In genomic region chr15:82909080-82909815, GRCh38 we compare ENCODE assay signal across 19 cellular contexts. TPM values are rescaled to one million over a fixed set of nuclear protein-coding genes. Genes with fewer than 3 reads are reported as not detected.
DNase-seq lines count a peak whose midpoint lies in the region; ATAC-seq, FAIRE-seq and TF ChIP-seq lines count a peak whose summit lies in the region.
"Had no signal": no experiment of that assay in that cellular context is flagged by ENCODE, and none has a peak within 500 bp of the region (broad histone marks: within the 10 kb centered on the region; RNA-seq: fewer than 3 reads in every experiment).

No MANE protein-coding gene starts in this region.

- no peak for ATAC-seq in K562
- peak; percentile 67 to 72 for ATAC-seq in stimulated activated naive B cell treated with anti-CD40 and anti-IgM and Interleukin-4, amounts not matched to agents 10 μg/mL and 1 μg/mL and 100 μg/mL, for 72 hours (replicated peaks)
- no peak for ATAC-seq in left cardiac atrium
- ATAC-seq: GM23338 had no signal

- no peaks in the 10 kb centered on the region for H4K20me1 ChIP-seq in K562 (replicated peaks; ENCODE audit: control insufficient read depth, insufficient read depth, low read length)

- H3K36me3 ChIP-seq in K562 (ENCODE audit: control insufficient read depth, insufficient read depth, low read length): no peaks in the 10 kb centered on the region

- H3K9me3 ChIP-seq in K562 (replicated peaks; ENCODE audit: control insufficient read depth, insufficient read depth, low read depth, low read length): no peaks in the 10 kb centered on the region
- H3K9me3 ChIP-seq: Caco-2 had no signal

- H3K4me3 Mint-ChIP-seq in stimulated activated naive B cell treated with anti-CD40 and anti-IgM and Interleukin-4, amounts not matched to agents 10 μg/mL and 1 μg/mL and 100 μg/mL, for 72 hours: no peak overlapping the region
- H3K4me3 Mint-ChIP-seq: CD14-positive monocyte; CD8-positive, alpha-beta memory T cell; GM23338; H9 had no signal

- H3K4me1 ChIP-seq in K562 (replicated peaks in 1 of 2; ENCODE audit: control insufficient read depth in 2 of 2, insufficient read depth in 2 of 2, low read length in 2 of 2): no peaks in the 10 kb centered on the region
- H3K4me1 ChIP-seq: Caco-2 had no signal

- intact Hi-C loops in K562 (cut with micrococcal nuclease): no loop called here
- intact Hi-C loops in left cardiac atrium (cut with DNase I): no loop called here

- H3K27me3 ChIP-seq in K562 (ENCODE audit: control insufficient read depth in 2 of 2, insufficient read depth in 2 of 2, low read length in 2 of 2): peaks cover 16 to 22% of the 10 kb centered on the region in 2 experiments

- H3K79me2 ChIP-seq in K562 (ENCODE audit: control insufficient read depth, insufficient read depth, low read length): no peaks in the 10 kb centered on the region

- peaks cover 11 to 49% of the 10 kb centered on the region in 2 donors for H3K4me1 Mint-ChIP-seq in stimulated activated naive B cell treated with anti-CD40 and anti-IgM and Interleukin-4, amounts not matched to agents 10 μg/mL and 1 μg/mL and 100 μg/mL, for 72 hours
- H3K4me1 Mint-ChIP-seq: CD8-positive, alpha-beta memory T cell had no signal

- POLR2A ChIA-PET in K562 (lab: Yijun Ruan, JAX): no interaction called here

- H3K9me3 Mint-ChIP-seq in stimulated activated naive B cell treated with anti-CD40 and anti-IgM and Interleukin-4, amounts not matched to agents 10 μg/mL and 1 μg/mL and 100 μg/mL, for 72 hours: peaks cover 22 to 23% of the 10 kb centered on the region in 2 donors

- WGBS in K562 (ENCODE audit: insufficient coverage, low coverage, missing lambda C conversion rate): under 1% methylated on average over 6 of the region's 6 CpGs

- H3K4me3 ChIP-seq in K562: no peak overlapping the region
- H3K4me3 ChIP-seq: GM23338 had no signal

- H3K27ac Mint-ChIP-seq in stimulated activated naive B cell treated with anti-CD40 and anti-IgM and Interleukin-4, amounts not matched to agents 10 μg/mL and 1 μg/mL and 100 μg/mL, for 72 hours: peak overlapping the region; percentile 88
- H3K27ac Mint-ChIP-seq: GM23338, H9 had no signal

- H3K36me3 Mint-ChIP-seq in stimulated activated naive B cell treated with anti-CD40 and anti-IgM and Interleukin-4, amounts not matched to agents 10 μg/mL and 1 μg/mL and 100 μg/mL, for 72 hours: peaks cover 56 to 64% of the 10 kb centered on the region in 2 donors

- TF ChIP-seq EP300 in K562 (IDR thresholded peaks at IDR 0.05; ENCODE audit: low read length): no peak

- no peak overlapping the region for H3K4me2 ChIP-seq in K562 (ENCODE audit: insufficient read depth, low read length)
- H3K4me2 ChIP-seq: GM23338 had no signal

- no peak for TF ChIP-seq POLR2A in K562 (conservative IDR thresholded peaks at IDR 0.05)

- in situ Hi-C loops in K562 (cut with MboI): no loop called here

- H3K9ac ChIP-seq in K562 (ENCODE audit: insufficient read depth in 1 of 2, low read depth in 2 of 2, low read length in 2 of 2): no peak overlapping the region

- no peak for TF ChIP-seq RAD21 in K562 (CRISPR knock-in tag; conservative IDR thresholded peaks at IDR 0.05 in 1 of 2, IDR thresholded peaks at IDR 0.05 in 1 of 2)

- H3K27ac ChIP-seq in K562 (ENCODE audit: extremely low read depth, low read depth, low read length) (no peak overlapping the region), substantia nigra (ENCODE audit: low read depth, low read length, poor library complexity, severe bottlenecking) (no peak overlapping the region)
- H3K27ac ChIP-seq: 22Rv1 had no signal

- H3K9me1 ChIP-seq in K562 (ENCODE audit: control insufficient read depth, insufficient read depth, low read length): no peaks in the 10 kb centered on the region

- CTCF ChIA-PET in K562 (lab: Yijun Ruan, JAX; ENCODE audit: low intra/inter-chr PET ratio): no interaction called here

- FAIRE-seq in K562 (lab: Jason Lieb, UNC): no peak
- FAIRE-seq: G401.6, GM12892 had no signal

- no peak for TF ChIP-seq CTCF in K562 (IDR thresholded peaks at IDR 0.05 in 2 of 3, conservative IDR thresholded peaks at IDR 0.05 in 1 of 3; ENCODE audit: insufficient read depth in 2 of 3, low read depth in 1 of 3, low read length in 3 of 3)

- peak; percentile 16 for DNase-seq in DMS53 (lab: John Stamatoyannopoulos, UW)
- DNase-seq in DMS53 treated with DMSO at 0.1 percent for 48 hours (lab: John Stamatoyannopoulos, UW; ENCODE audit: unreplicated experiment): no peak
- peak; percentile 20 for DNase-seq in HT1080 (ENCODE audit: low read depth)
- no peak for DNase-seq in K562 (ENCODE audit: extremely low read depth in 1 of 4, low spot score in 3 of 4)
- DNase-seq in stimulated activated naive B cell treated with anti-CD40 and anti-IgM and Interleukin-4, amounts not matched to agents 10 μg/mL and 1 μg/mL and 100 μg/mL, for 72 hours: no peak
- no peak for DNase-seq in left cardiac atrium
- DNase-seq in substantia nigra (lab: John Stamatoyannopoulos, UW): no peak
- no peak for DNase-seq in NK-92 (lab: John Stamatoyannopoulos, UW; ENCODE audit: unreplicated experiment)
- DNase-seq: Caco-2; CD8-positive, alpha-beta memory T cell; DMS79 treated with DMSO at 0.1 percent for 48 hours; EL; H9; IMR-90 had no signal

- no peak overlapping the region for H2AFZ ChIP-seq in K562 (ENCODE audit: low read depth, low read length)
- H2AFZ ChIP-seq: GM23338 had no signal

- no TSS peak for BruUV-seq in K562 (replicated peaks; lab: Mats Ljungman, UMichigan)

- H3K27me3 Mint-ChIP-seq in stimulated activated naive B cell treated with anti-CD40 and anti-IgM and Interleukin-4, amounts not matched to agents 10 μg/mL and 1 μg/mL and 100 μg/mL, for 72 hours: peaks cover 0 to 7% of the 10 kb centered on the region in 2 donors

TF ChIP-seq in K562, 482 proteins besides CTCF, POLR2A, EP300 and RAD21:
- no peak for TF ChIP-seq TARDBP (IDR thresholded peaks at IDR 0.05)
- peak; percentile 69 for TF ChIP-seq ZNF280A (IDR thresholded peaks at IDR 0.05; ENCODE audit: low read depth, partially characterized antibody)
- TF ChIP-seq ZBTB8A (IDR thresholded peaks at IDR 0.05; ENCODE audit: partially characterized antibody): no peak
- TF ChIP-seq NR4A1 (CRISPR knock-in tag; IDR thresholded peaks at IDR 0.05): no peak
- TF ChIP-seq NR4A1 (tag; IDR thresholded peaks at IDR 0.05): no peak
- TF ChIP-seq LEF1 (IDR thresholded peaks at IDR 0.05): no peak
- TF ChIP-seq HOXB6 (CRISPR knock-in tag; IDR thresholded peaks at IDR 0.05; ENCODE audit: borderline replicate concordance): no peak
- no peak for TF ChIP-seq RFX7 (CRISPR knock-in tag; IDR thresholded peaks at IDR 0.05)
- no peak for TF ChIP-seq PHF20 (IDR thresholded peaks at IDR 0.05; ENCODE audit: partially characterized antibody)
- TF ChIP-seq TRIM28 (IDR thresholded peaks at IDR 0.05): peak; percentile 46; the same call in 1 of the 2 replicates
- TF ChIP-seq ZNF561 (CRISPR knock-in tag; conservative IDR thresholded peaks at IDR 0.05): 0 out of 2 replicates have a peak, but pooled peaks have one; percentile 71
- TF ChIP-seq POLR2AphosphoS2 (IDR thresholded peaks at IDR 0.05; ENCODE audit: low read length): no peak
- TF ChIP-seq ZFX (CRISPR knock-in tag; IDR thresholded peaks at IDR 0.05): no peak
- TF ChIP-seq CBX3 (IDR thresholded peaks at IDR 0.05; ENCODE audit: borderline replicate concordance in 1 of 2, low read length in 2 of 2): peak in 1 of 2 experiments; percentile 89; a peak in 2 of 3 replicates
- 0 out of 4 replicates have a peak, but pooled peaks of 1 of the 2 experiments have one; percentile 28 for TF ChIP-seq TRIM24 (IDR thresholded peaks at IDR 0.05)
- no peak for TF ChIP-seq SMARCC2 (IDR thresholded peaks at IDR 0.05; ENCODE audit: low read depth)

RNA-seq across cellular contexts. Expression of gene HOMER2, which starts 43.3 kb away (rescaled TPM):
- 27.1 and 28.6 TPM in 2 replicates for total RNA-seq in HT1080 (2014; rRNA removed; shearing (Covaris generic))
- polyA plus RNA-seq in HT1080 (2015; cell fraction: cytosol; rRNA removed): 10.7 and 12.2 TPM in 2 replicates
- 6.9 and 7.1 TPM in 2 replicates for polyA plus RNA-seq in HT1080 (2015; cell fraction: nucleus; rRNA removed)
- total RNA-seq in K562 (2011; cell fraction: chromatin; rRNA removed; ENCODE audit: low replicate concordance): 1.4 and 2.3 TPM in 2 replicates
- total RNA-seq in K562 (2011; cell fraction: nucleolus; rRNA removed): 1.4 and 1.8 TPM in 2 replicates
- total RNA-seq in K562 (2011; cell fraction: nucleoplasm; rRNA removed): 2.2 and 2.9 TPM in 2 replicates
- total RNA-seq in K562 (2014; rRNA removed) (0.32 and 0.69 TPM in 2 replicates), K562 (2014; rRNA removed; fragmentation: Illumina TruSeq; extraction: Trizol) (0.25 and 0.57 TPM in 2 replicates), K562 (2015; rRNA removed; fragmentation: Illumina TruSeq; extraction: Trizol) (0.41 TPM in 1 of 2 replicates, not detected in the other), K562 (2021) (0.47 and 0.54 TPM in 2 replicates), left cardiac atrium (10 to 100 TPM; 12.6 to 19.2 TPM)
- polyA plus RNA-seq in K562 (2011; rRNA removed) (0.13 and 0.18 TPM in 2 replicates), K562 (2014; fragmentation: Illumina TruSeq; extraction: Trizol) (0.30 and 0.43 TPM in 2 replicates), K562 (2014; fragmentation: Nextera tagmentation; extraction: Ambion mirVana) (under 1 TPM; 0.18 to 0.41 TPM), K562 (2014; rRNA removed) (0.23 and 0.31 TPM in 2 replicates)
- polyA plus RNA-seq in K562 (2011; cell fraction: cytosol; rRNA removed): 0.63 TPM in 1 of 2 replicates, not detected in the other
- 0.93 and 1.7 TPM in 2 replicates for polyA plus RNA-seq in K562 (2011; cell fraction: nucleus; rRNA removed)
- polyA plus RNA-seq in K562 (2012): 0.15 and 0.30 TPM in 2 replicates
- polyA minus RNA-seq in K562 (2011; rRNA and poly(A)+ RNA removed): 1.1 TPM in 1 of 2 replicates, not detected in the other
- polyA minus RNA-seq in K562 (2011; cell fraction: cytosol; rRNA and poly(A)+ RNA removed): not detected in 2 replicates
- polyA minus RNA-seq in K562 (2011; cell fraction: nucleus; rRNA and poly(A)+ RNA removed): 0.67 and 1.8 TPM in 2 replicates

Comparison
In these comparisons a context has a peak if more than half of its experiments do, and no peak if none do; other contexts are left out.
1. DNase-seq: peak in DMS53 (single experiment) and HT1080 (single experiment); none in DMS53 treated with DMSO at 0.1 percent for 48 hours (single experiment), K562 (0 of 4), stimulated activated naive B cell treated with anti-CD40 and anti-IgM and Interleukin-4, amounts not matched to agents 10 μg/mL and 1 μg/mL and 100 μg/mL, for 72 hours (single experiment), left cardiac atrium (single experiment), substantia nigra (0 of 49) and NK-92 (single experiment).
2. ATAC-seq: peak in stimulated activated naive B cell treated with anti-CD40 and anti-IgM and Interleukin-4, amounts not matched to agents 10 μg/mL and 1 μg/mL and 100 μg/mL, for 72 hours (2 of 2); none in K562 (single experiment) and left cardiac atrium (0 of 2).